ENCODE assay signal across 9 cellular contexts in genomic region chr19:49812452-49812996, GRCh38. TPM values are rescaled to one million over a fixed set of nuclear protein-coding genes. Genes with fewer than 3 reads are reported as not detected.
DNase-seq lines count a peak whose midpoint lies in the region; ATAC-seq, FAIRE-seq and TF ChIP-seq lines count a peak whose summit lies in the region.
"Had no signal": no experiment of that assay in that cellular context is flagged by ENCODE, and none has a peak within 500 bp of the region (broad histone marks: within the 10 kb centered on the region; RNA-seq: fewer than 3 reads in every experiment).

No MANE protein-coding gene starts in this region.

- no peak for TF ChIP-seq EP300 in GM12878 (IDR thresholded peaks at IDR 0.05; ENCODE audit: borderline replicate concordance in 1 of 2, control insufficient read depth in 1 of 2, low read depth in 2 of 2, low read length in 2 of 2)

- peak overlapping the region; percentile 93 for H3K27ac Mint-ChIP-seq in activated naive CD4-positive, alpha-beta T cell treated with anti-CD3 and anti-CD28 coated beads, Interleukin-2, amount 10 ng/mL, durations not matched to agents 7 days and 5 days
- peak overlapping the region; percentile 99 for H3K27ac Mint-ChIP-seq in memory B cell
- H3K27ac Mint-ChIP-seq in type B pancreatic cell: peak overlapping the region; percentile 99

- peaks cover 7% of the 10 kb centered on the region; the same call in 1 of the 2 replicates for H3K4me1 ChIP-seq in GM12878 (ENCODE audit: control insufficient read depth, insufficient read depth, low read length)

- intact Hi-C loops in GM12878 (cut with micrococcal nuclease; ENCODE audit: unreplicated experiment): loop anchor here (2.0 kb wide), 1 partner anchor 38 kb away; the partner anchor contains the start of gene PTOV1

- no peaks in the 10 kb centered on the region for H3K36me3 ChIP-seq in GM12878 (ENCODE audit: control insufficient read depth in 2 of 2, insufficient read depth in 2 of 2, low read length in 1 of 2)

- peaks cover 7% of the 10 kb centered on the region for H3K36me3 Mint-ChIP-seq in activated naive CD4-positive, alpha-beta T cell treated with anti-CD3 and anti-CD28 coated beads, Interleukin-2, amount 10 ng/mL, durations not matched to agents 7 days and 5 days
- H3K36me3 Mint-ChIP-seq in memory B cell (no peaks in the 10 kb centered on the region), type B pancreatic cell (peaks cover 4% of the 10 kb centered on the region)

- H3K27ac ChIP-seq in GM12878 (ENCODE audit: control insufficient read depth, insufficient read depth): peak overlapping the region; percentile 69

- CTCF ChIA-PET in activated naive CD4-positive, alpha-beta T cell treated with anti-CD3 and anti-CD28 coated beads, Interleukin-2, amount 10 ng/mL, durations not matched to agents 7 days and 5 days (lab: Charles Lee): interaction anchor here (0.8 to 1.0 kb wide), 2 partner anchors 95 to 96 kb away, joined by 3 to 5 read pairs; no protein-coding TSS in a partner anchor
- CTCF ChIA-PET in GM12878 (lab: Yijun Ruan, JAX): interaction anchor here (1.2 to 1.4 kb wide), 2 partner anchors 36 to 78 kb away, joined by 3 to 6 read pairs; no protein-coding TSS in a partner anchor

- no peak for DNase-seq in activated naive CD4-positive, alpha-beta T cell treated with anti-CD3 and anti-CD28 coated beads, Interleukin-2, amount 10 ng/mL, durations not matched to agents 7 days and 5 days
- no peak for DNase-seq in activated naive CD4-positive, alpha-beta T cell treated with anti-CD3 and anti-CD28 coated beads, Interleukin-2, amount 50 U/mL, for 16 hours
- DNase-seq in GM12878 (ENCODE audit: low read depth, low spot score) (no peak), memory B cell (ENCODE audit: low spot score in 2 of 2) (no peak), type B pancreatic cell (ENCODE audit: extremely low spot score, unreplicated experiment) (no peak), islet precursor cell (no peak), NCI-H146 (lab: John Stamatoyannopoulos, UW) (no peak), SIG-M5 treated with dmso at 0.1 percent for 504 hours (lab: John Stamatoyannopoulos, UW; ENCODE audit: unreplicated experiment) (no peak)

- H3K27me3 ChIP-seq in GM12878 (replicated peaks in 1 of 2; ENCODE audit: control insufficient read depth in 2 of 2, insufficient read depth in 2 of 2, low read length in 1 of 2): no peaks in the 10 kb centered on the region

- RAD21 ChIA-PET in GM12878 (lab: Charles Lee; ENCODE audit: unreplicated experiment): interaction anchor here (1.4 kb wide), 2 partner anchors 38 to 57 kb away, joined by 4 to 12 read pairs; no protein-coding TSS in a partner anchor

- peak overlapping the region; percentile 94 for H2AFZ ChIP-seq in GM12878 (ENCODE audit: control insufficient read depth, low read depth, low read length)

- ATAC-seq in GM12878 (no peak), memory B cell (ENCODE audit: low read depth) (no peak)

- H3K9me3 Mint-ChIP-seq in activated naive CD4-positive, alpha-beta T cell treated with anti-CD3 and anti-CD28 coated beads, Interleukin-2, amount 10 ng/mL, durations not matched to agents 7 days and 5 days: no peaks in the 10 kb centered on the region
- H3K9me3 Mint-ChIP-seq in memory B cell: no peaks in the 10 kb centered on the region
- H3K9me3 Mint-ChIP-seq in type B pancreatic cell: no peaks in the 10 kb centered on the region

- POLR2A ChIA-PET in GM12878 (lab: Charles Lee): interaction anchor here (0.6 to 1.8 kb wide), 6 partner anchors 13 to 172 kb away, joined by 4 to 6 read pairs (median 4); partner anchors contain the start of genes AKT1S1, PTOV1, RRAS and TBC1D17

- no peak for TF ChIP-seq POLR2A in GM12878 (IDR thresholded peaks at IDR 0.05; ENCODE audit: low read depth, low read length)

- peak overlapping the region; percentile 88 for H3K4me2 ChIP-seq in GM12878 (ENCODE audit: control insufficient read depth, insufficient read depth)

- TSS peak; percentile 91 for BruUV-seq in GM12878 (replicated peaks; lab: Mats Ljungman, UMichigan)

- in situ Hi-C loops in GM12878 (cut with MboI): no loop called here

- FAIRE-seq in GM12878 (lab: Jason Lieb, UNC): peak; percentile 31

- no peaks in the 10 kb centered on the region for H4K20me1 ChIP-seq in GM12878 (ENCODE audit: control insufficient read depth, insufficient read depth)

- peak overlapping the region; percentile 76 for H3K9ac ChIP-seq in GM12878 (ENCODE audit: control insufficient read depth, insufficient read depth, low read length)

- peak overlapping the region; percentile 88 for H3K4me3 Mint-ChIP-seq in activated naive CD4-positive, alpha-beta T cell treated with anti-CD3 and anti-CD28 coated beads, Interleukin-2, amount 10 ng/mL, durations not matched to agents 7 days and 5 days
- H3K4me3 Mint-ChIP-seq in memory B cell: peak overlapping the region; percentile 90
- H3K4me3 Mint-ChIP-seq in type B pancreatic cell: peak overlapping the region; percentile 99

- no peaks in the 10 kb centered on the region for H3K79me2 ChIP-seq in GM12878 (ENCODE audit: control insufficient read depth, insufficient read depth, low read length)

- no peak for TF ChIP-seq RAD21 in GM12878 (IDR thresholded peaks at IDR 0.05; ENCODE audit: insufficient read depth, low read depth, low read length)

- TF ChIP-seq CTCF in GM12878 (IDR thresholded peaks at IDR 0.05 in 2 of 3, conservative IDR thresholded peaks at IDR 0.05 in 1 of 3; ENCODE audit: control insufficient read depth in 2 of 3, extremely low read depth in 1 of 3, insufficient read depth in 1 of 3, low read depth in 3 of 3, low read length in 3 of 3) (no peak), type B pancreatic cell (conservative IDR thresholded peaks at IDR 0.05) (no peak)

- WGBS in GM12878 (ENCODE audit: insufficient coverage, insufficient replicate concordance, low lambda C conversion rate, missing lambda C conversion rate): 41% methylated on average over 11 of the region's 11 CpGs

- SMC1A ChIA-PET in GM12878 (lab: Charles Lee; ENCODE audit: uncharacterized antibody, unreplicated experiment): interaction anchor here (1.2 to 2.3 kb wide), 5 partner anchors 46 to 136 kb away, joined by 3 to 6 read pairs (median 4); partner anchors contain the start of genes AP2A1 and ATF5

- peak overlapping the region; percentile 86 for H3K4me3 ChIP-seq in GM12878

- no peaks in the 10 kb centered on the region for H3K9me3 ChIP-seq in GM12878 (replicated peaks; ENCODE audit: control insufficient read depth, insufficient read depth, low read length)

- peaks cover 50% of the 10 kb centered on the region for H3K4me1 Mint-ChIP-seq in activated naive CD4-positive, alpha-beta T cell treated with anti-CD3 and anti-CD28 coated beads, Interleukin-2, amount 10 ng/mL, durations not matched to agents 7 days and 5 days
- H3K4me1 Mint-ChIP-seq in memory B cell (peaks cover 29% of the 10 kb centered on the region), type B pancreatic cell (ENCODE audit: unreplicated experiment) (peaks cover 26% of the 10 kb centered on the region)

- peaks cover 4% of the 10 kb centered on the region for H3K27me3 Mint-ChIP-seq in activated naive CD4-positive, alpha-beta T cell treated with anti-CD3 and anti-CD28 coated beads, Interleukin-2, amount 10 ng/mL, durations not matched to agents 7 days and 5 days
- no peaks in the 10 kb centered on the region for H3K27me3 Mint-ChIP-seq in memory B cell
- H3K27me3 Mint-ChIP-seq in type B pancreatic cell: no peaks in the 10 kb centered on the region

RNA-seq across cellular contexts. Expression of gene FUZ, which starts 0.6 kb away (rescaled TPM):
- total RNA-seq in GM12878 (2013; cell fraction: nucleolus; rRNA removed): 8.9 and 9.1 TPM in 2 replicates
- total RNA-seq in GM12878 (2014; rRNA removed) (10.8 and 11.2 TPM in 2 replicates), GM12878 (2014; rRNA removed; fragmentation: Illumina TruSeq; extraction: Trizol) (5.0 and 6.0 TPM in 2 replicates), GM12878 (2021) (10.4 and 11.5 TPM in 2 replicates), type B pancreatic cell (ENCODE audit: low replicate concordance) (26.8 and 29.3 TPM in 2 replicates)
- polyA plus RNA-seq in GM12878 (2011; ENCODE audit: low read depth): 7.5 TPM
- polyA plus RNA-seq in GM12878 (2011; rRNA removed) (8.3 and 8.5 TPM in 2 replicates), GM12878 (2014; fragmentation: Illumina TruSeq; extraction: Trizol) (4.8 and 5.1 TPM in 2 replicates), GM12878 (2014; fragmentation: Nextera tagmentation; extraction: Ambion mirVana) (under 1 TPM; 0.18 to 0.38 TPM), GM12878 (2014; rRNA removed) (9.0 and 11.0 TPM in 2 replicates), GM12878 (2016; fragmentation: Nextera tagmentation; extraction: Ambion mirVana) (10 to 100 TPM in 1 of 2 experiments, 1 to 10 TPM in 1; 9.3 to 10.4 TPM)
- 8.5 and 12.6 TPM in 2 replicates for polyA plus RNA-seq in GM12878 (2011; cell fraction: cytosol; rRNA removed)
- polyA plus RNA-seq in GM12878 (2011; cell fraction: nucleus; rRNA removed): 21.0 and 21.7 TPM in 2 replicates
- 9.1 and 10.3 TPM in 2 replicates for polyA plus RNA-seq in GM12878 (2012)
- 5.0 and 7.3 TPM in 2 replicates for polyA minus RNA-seq in GM12878 (2011; rRNA and poly(A)+ RNA removed)
- 4.6 and 7.5 TPM in 2 replicates for polyA minus RNA-seq in GM12878 (2011; cell fraction: cytosol; rRNA and poly(A)+ RNA removed)
- polyA minus RNA-seq in GM12878 (2011; cell fraction: nucleus; rRNA and poly(A)+ RNA removed): 3.4 and 4.5 TPM in 2 replicates

RNA-seq across cellular contexts. Expression of gene MED25, which starts 5.6 kb away (rescaled TPM):
- 48.8 and 55.5 TPM in 2 replicates for total RNA-seq in GM12878 (2013; cell fraction: nucleolus; rRNA removed)
- total RNA-seq in GM12878 (2014; rRNA removed): 12.8 and 15.6 TPM in 2 replicates
- total RNA-seq in GM12878 (2014; rRNA removed; fragmentation: Illumina TruSeq; extraction: Trizol): 8.0 and 8.2 TPM in 2 replicates
- 49.5 and 53.9 TPM in 2 replicates for total RNA-seq in GM12878 (2021)
- 23.8 TPM for polyA plus RNA-seq in GM12878 (2011; ENCODE audit: low read depth)
- polyA plus RNA-seq in GM12878 (2011; rRNA removed): 12.6 and 15.5 TPM in 2 replicates
- 14.4 and 17.5 TPM in 2 replicates for polyA plus RNA-seq in GM12878 (2011; cell fraction: cytosol; rRNA removed)
- polyA plus RNA-seq in GM12878 (2011; cell fraction: nucleus; rRNA removed): 104 and 107 TPM in 2 replicates
- polyA plus RNA-seq in GM12878 (2012): 37.8 and 50.2 TPM in 2 replicates
- 14.3 and 32.4 TPM in 2 replicates for polyA plus RNA-seq in GM12878 (2014; fragmentation: Illumina TruSeq; extraction: Trizol)
- polyA plus RNA-seq in GM12878 (2014; fragmentation: Nextera tagmentation; extraction: Ambion mirVana): 1 to 10 TPM; 3.5 to 5.2 TPM
- polyA plus RNA-seq in GM12878 (2014; rRNA removed): 24.5 and 34.4 TPM in 2 replicates
- 10 to 100 TPM; 18.7 to 20.7 TPM for polyA plus RNA-seq in GM12878 (2016; fragmentation: Nextera tagmentation; extraction: Ambion mirVana)
- 27.4 and 44.8 TPM in 2 replicates for polyA minus RNA-seq in GM12878 (2011; rRNA and poly(A)+ RNA removed)
- 18.2 and 19.9 TPM in 2 replicates for polyA minus RNA-seq in GM12878 (2011; cell fraction: cytosol; rRNA and poly(A)+ RNA removed)
- 28.3 and 50.0 TPM in 2 replicates for polyA minus RNA-seq in GM12878 (2011; cell fraction: nucleus; rRNA and poly(A)+ RNA removed)
- 88.5 and 88.9 TPM in 2 replicates for total RNA-seq in type B pancreatic cell (ENCODE audit: low replicate concordance)

RNA-seq across cellular contexts. Expression of gene PTOV1, which starts 38.4 kb away (rescaled TPM):
- total RNA-seq in GM12878 (2013; cell fraction: nucleolus; rRNA removed): 58.2 and 66.1 TPM in 2 replicates
- 28.7 and 36.6 TPM in 2 replicates for total RNA-seq in GM12878 (2014; rRNA removed)
- total RNA-seq in GM12878 (2014; rRNA removed; fragmentation: Illumina TruSeq; extraction: Trizol): 17.8 and 18.1 TPM in 2 replicates
- 76.7 and 83.5 TPM in 2 replicates for total RNA-seq in GM12878 (2021)
- 30.2 TPM for polyA plus RNA-seq in GM12878 (2011; ENCODE audit: low read depth)
- 13.2 and 23.4 TPM in 2 replicates for polyA plus RNA-seq in GM12878 (2011; rRNA removed)
- polyA plus RNA-seq in GM12878 (2011; cell fraction: cytosol; rRNA removed): 27.6 and 37.3 TPM in 2 replicates
- polyA plus RNA-seq in GM12878 (2011; cell fraction: nucleus; rRNA removed): 211 and 220 TPM in 2 replicates
- 65.8 and 71.6 TPM in 2 replicates for polyA plus RNA-seq in GM12878 (2012)
- polyA plus RNA-seq in GM12878 (2014; fragmentation: Illumina TruSeq; extraction: Trizol): 3.6 and 21.2 TPM in 2 replicates
- 10 to 100 TPM in 1 of 2 experiments, 1 to 10 TPM in 1; 3.2 to 10.6 TPM for polyA plus RNA-seq in GM12878 (2014; fragmentation: Nextera tagmentation; extraction: Ambion mirVana)
- 38.1 and 41.5 TPM in 2 replicates for polyA plus RNA-seq in GM12878 (2014; rRNA removed)
- polyA plus RNA-seq in GM12878 (2016; fragmentation: Nextera tagmentation; extraction: Ambion mirVana): 10 to 100 TPM; 14.8 to 45.0 TPM
- polyA minus RNA-seq in GM12878 (2011; rRNA and poly(A)+ RNA removed): 23.6 and 59.2 TPM in 2 replicates
- polyA minus RNA-seq in GM12878 (2011; cell fraction: cytosol; rRNA and poly(A)+ RNA removed): 23.4 and 35.5 TPM in 2 replicates
- 46.5 and 68.3 TPM in 2 replicates for polyA minus RNA-seq in GM12878 (2011; cell fraction: nucleus; rRNA and poly(A)+ RNA removed)
- total RNA-seq in type B pancreatic cell (ENCODE audit: low replicate concordance): 248 and 388 TPM in 2 replicates

RNA-seq across cellular contexts. Expression of gene AP2A1, which starts 45.7 kb away (rescaled TPM):
- total RNA-seq in GM12878 (2013; cell fraction: nucleolus; rRNA removed): 37.9 and 42.8 TPM in 2 replicates
- total RNA-seq in GM12878 (2014; rRNA removed) (45.1 and 51.0 TPM in 2 replicates), GM12878 (2014; rRNA removed; fragmentation: Illumina TruSeq; extraction: Trizol) (12.4 and 14.7 TPM in 2 replicates), GM12878 (2021) (71.8 and 78.8 TPM in 2 replicates), type B pancreatic cell (ENCODE audit: low replicate concordance) (75.2 and 82.9 TPM in 2 replicates)
- polyA plus RNA-seq in GM12878 (2011; ENCODE audit: low read depth): 15.6 TPM
- polyA plus RNA-seq in GM12878 (2011; rRNA removed) (7.7 and 23.7 TPM in 2 replicates), GM12878 (2014; fragmentation: Illumina TruSeq; extraction: Trizol) (10.1 and 16.8 TPM in 2 replicates), GM12878 (2014; fragmentation: Nextera tagmentation; extraction: Ambion mirVana) (under 1 TPM; 0.68 to 0.84 TPM), GM12878 (2014; rRNA removed) (46.3 and 66.2 TPM in 2 replicates), GM12878 (2016; fragmentation: Nextera tagmentation; extraction: Ambion mirVana) (10 to 100 TPM; 44.0 TPM)
- polyA plus RNA-seq in GM12878 (2011; cell fraction: cytosol; rRNA removed): 34.3 and 37.4 TPM in 2 replicates
- 62.3 and 88.8 TPM in 2 replicates for polyA plus RNA-seq in GM12878 (2011; cell fraction: nucleus; rRNA removed)
- 46.3 and 52.4 TPM in 2 replicates for polyA plus RNA-seq in GM12878 (2012)
- polyA minus RNA-seq in GM12878 (2011; rRNA and poly(A)+ RNA removed): 67.0 TPM in 2 replicates
- polyA minus RNA-seq in GM12878 (2011; cell fraction: cytosol; rRNA and poly(A)+ RNA removed): 36.8 and 43.7 TPM in 2 replicates
- 20.9 and 34.3 TPM in 2 replicates for polyA minus RNA-seq in GM12878 (2011; cell fraction: nucleus; rRNA and poly(A)+ RNA removed)

RNA-seq across cellular contexts. Expression of gene TSKS, which starts 49.4 kb away (rescaled TPM):
- not detected in 2 replicates for total RNA-seq in GM12878 (2013; cell fraction: nucleolus; rRNA removed)
- total RNA-seq in GM12878 (2014; rRNA removed) (not detected in 2 replicates), GM12878 (2014; rRNA removed; fragmentation: Illumina TruSeq; extraction: Trizol) (not detected in 2 replicates), GM12878 (2021) (not detected in 2 replicates), type B pancreatic cell (ENCODE audit: low replicate concordance) (not detected in 2 replicates)
- not detected for polyA plus RNA-seq in GM12878 (2011; ENCODE audit: low read depth)
- polyA plus RNA-seq in GM12878 (2011; rRNA removed) (not detected in 2 replicates), GM12878 (2014; fragmentation: Illumina TruSeq; extraction: Trizol) (not detected in 2 replicates), GM12878 (2014; fragmentation: Nextera tagmentation; extraction: Ambion mirVana) (not detected), GM12878 (2014; rRNA removed) (0.08 TPM in 1 of 2 replicates, not detected in the other), GM12878 (2016; fragmentation: Nextera tagmentation; extraction: Ambion mirVana) (not detected)
- not detected in 2 replicates for polyA plus RNA-seq in GM12878 (2011; cell fraction: cytosol; rRNA removed)
- 0.13 TPM in 1 of 2 replicates, not detected in the other for polyA plus RNA-seq in GM12878 (2011; cell fraction: nucleus; rRNA removed)
- not detected in 2 replicates for polyA plus RNA-seq in GM12878 (2012)
- polyA minus RNA-seq in GM12878 (2011; rRNA and poly(A)+ RNA removed): not detected in 2 replicates
- not detected in 2 replicates for polyA minus RNA-seq in GM12878 (2011; cell fraction: cytosol; rRNA and poly(A)+ RNA removed)
- not detected in 2 replicates for polyA minus RNA-seq in GM12878 (2011; cell fraction: nucleus; rRNA and poly(A)+ RNA removed)
- total RNA-seq: LHCN-M2 had no signal
